ENCODE assay signal across 1 cellular context in genomic region chr9:94623253-94623652, GRCh38.
TF ChIP-seq lines count a peak whose summit lies in the region.

No MANE protein-coding gene starts in this region.

TF ChIP-seq in HepG2, 621 proteins besides CTCF, POLR2A, EP300 and RAD21 (continued from another document):
- TF ChIP-seq, protein P1, sequence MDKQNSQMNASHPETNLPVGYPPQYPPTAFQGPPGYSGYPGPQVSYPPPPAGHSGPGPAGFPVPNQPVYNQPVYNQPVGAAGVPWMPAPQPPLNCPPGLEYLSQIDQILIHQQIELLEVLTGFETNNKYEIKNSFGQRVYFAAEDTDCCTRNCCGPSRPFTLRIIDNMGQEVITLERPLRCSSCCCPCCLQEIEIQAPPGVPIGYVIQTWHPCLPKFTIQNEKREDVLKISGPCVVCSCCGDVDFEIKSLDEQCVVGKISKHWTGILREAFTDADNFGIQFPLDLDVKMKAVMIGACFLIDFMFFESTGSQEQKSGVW (CRISPR knock-in tag; IDR thresholded peaks at IDR 0.05; ENCODE audit: borderline replicate concordance) = no peak
- no peak for TF ChIP-seq ZBTB20 (CRISPR knock-in tag; IDR thresholded peaks at IDR 0.05; ENCODE audit: borderline replicate concordance, low read depth)
- TF ChIP-seq GMEB2 (CRISPR knock-in tag; IDR thresholded peaks at IDR 0.05; ENCODE audit: low read depth) = no peak
- no peak for TF ChIP-seq SKI (IDR thresholded peaks at IDR 0.05; ENCODE audit: partially characterized antibody)
- no peak for TF ChIP-seq SOX13 (IDR thresholded peaks at IDR 0.05)
- TF ChIP-seq SOX13 (CRISPR knock-in tag; conservative IDR thresholded peaks at IDR 0.05 in 1 of 2, IDR thresholded peaks at IDR 0.05 in 1 of 2) = no peak
- no peak for TF ChIP-seq CEBPB (IDR thresholded peaks at IDR 0.05; ENCODE audit: borderline replicate concordance, low read depth, low read length)
- TF ChIP-seq, protein P2, sequence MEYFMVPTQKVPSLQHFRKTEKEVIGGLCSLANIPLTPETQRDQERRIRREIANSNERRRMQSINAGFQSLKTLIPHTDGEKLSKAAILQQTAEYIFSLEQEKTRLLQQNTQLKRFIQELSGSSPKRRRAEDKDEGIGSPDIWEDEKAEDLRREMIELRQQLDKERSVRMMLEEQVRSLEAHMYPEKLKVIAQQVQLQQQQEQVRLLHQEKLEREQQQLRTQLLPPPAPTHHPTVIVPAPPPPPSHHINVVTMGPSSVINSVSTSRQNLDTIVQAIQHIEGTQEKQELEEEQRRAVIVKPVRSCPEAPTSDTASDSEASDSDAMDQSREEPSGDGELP (IDR thresholded peaks at IDR 0.05; ENCODE audit: borderline replicate concordance, low read depth) = no peak
- 0 out of 2 replicates have a peak, but pooled peaks have one; percentile 16 for TF ChIP-seq ZBTB7A (CRISPR knock-in tag; IDR thresholded peaks at IDR 0.05)
- no peak for TF ChIP-seq CHD2 (IDR thresholded peaks at IDR 0.05; ENCODE audit: low read depth, low read length)
- TF ChIP-seq ZNF44 (CRISPR knock-in tag; IDR thresholded peaks at IDR 0.05) = 0 out of 2 replicates have a peak, but pooled peaks have one; percentile 44
- no peak for TF ChIP-seq AFF4 (CRISPR knock-in tag; IDR thresholded peaks at IDR 0.05)
- no peak for TF ChIP-seq JDP2 (CRISPR knock-in tag; IDR thresholded peaks at IDR 0.05; ENCODE audit: borderline replicate concordance)
- TF ChIP-seq ZNF530 (CRISPR knock-in tag; IDR thresholded peaks at IDR 0.05; ENCODE audit: low read depth) = no peak
- no peak for TF ChIP-seq ASH2L (IDR thresholded peaks at IDR 0.05; ENCODE audit: insufficient read length, low read depth, low read length)
- no peak for TF ChIP-seq CENPX (CRISPR knock-in tag; IDR thresholded peaks at IDR 0.05)
- no peak for TF ChIP-seq PRMT3 (CRISPR knock-in tag; IDR thresholded peaks at IDR 0.05; ENCODE audit: borderline replicate concordance, low read depth)
- no peak for TF ChIP-seq DNMT1 (CRISPR knock-in tag; IDR thresholded peaks at IDR 0.05)
- no peak for TF ChIP-seq RARG (CRISPR knock-in tag; IDR thresholded peaks at IDR 0.05; ENCODE audit: low read depth)
- TF ChIP-seq ZNF775 (CRISPR knock-in tag; IDR thresholded peaks at IDR 0.05; ENCODE audit: borderline replicate concordance) = no peak
- TF ChIP-seq DNMT3B (CRISPR knock-in tag; conservative IDR thresholded peaks at IDR 0.05) = no peak
- TF ChIP-seq GATAD2A (CRISPR knock-in tag; IDR thresholded peaks at IDR 0.05) = peak; percentile 63
- no peak for TF ChIP-seq HMGA1 (CRISPR knock-in tag; conservative IDR thresholded peaks at IDR 0.05)
- TF ChIP-seq ZBTB46 (CRISPR knock-in tag; IDR thresholded peaks at IDR 0.05; ENCODE audit: borderline replicate concordance) = no peak
- TF ChIP-seq ZBTB38 (CRISPR knock-in tag; IDR thresholded peaks at IDR 0.05) = no peak
- TF ChIP-seq KLF12 (CRISPR knock-in tag; IDR thresholded peaks at IDR 0.05; ENCODE audit: borderline replicate concordance) = no peak
- TF ChIP-seq ZNF430 (CRISPR knock-in tag; IDR thresholded peaks at IDR 0.05) = no peak
- TF ChIP-seq ZNF614 (CRISPR knock-in tag; IDR thresholded peaks at IDR 0.05; ENCODE audit: borderline replicate concordance) = no peak
- TF ChIP-seq TRIM24 (CRISPR knock-in tag; IDR thresholded peaks at IDR 0.05) = no peak
- TF ChIP-seq ZNF256 (CRISPR knock-in tag; conservative IDR thresholded peaks at IDR 0.05) = no peak
- TF ChIP-seq MXI1 (IDR thresholded peaks at IDR 0.05; ENCODE audit: borderline replicate concordance, low read depth, low read length) = peak; percentile 32; the same call in 1 of the 3 replicates
- TF ChIP-seq CCDC6 (CRISPR knock-in tag; IDR thresholded peaks at IDR 0.05) = no peak
- no peak for TF ChIP-seq TMF1 (CRISPR knock-in tag; IDR thresholded peaks at IDR 0.05; ENCODE audit: low read depth)
- TF ChIP-seq ZMYM2 (CRISPR knock-in tag; IDR thresholded peaks at IDR 0.05) = no peak
- TF ChIP-seq IRF1 (CRISPR knock-in tag; IDR thresholded peaks at IDR 0.05; ENCODE audit: low read depth) = no peak
- peak; percentile 12; the same call in 1 of the 2 replicates for TF ChIP-seq RARA (CRISPR knock-in tag; IDR thresholded peaks at IDR 0.05)
- TF ChIP-seq, protein P3, sequence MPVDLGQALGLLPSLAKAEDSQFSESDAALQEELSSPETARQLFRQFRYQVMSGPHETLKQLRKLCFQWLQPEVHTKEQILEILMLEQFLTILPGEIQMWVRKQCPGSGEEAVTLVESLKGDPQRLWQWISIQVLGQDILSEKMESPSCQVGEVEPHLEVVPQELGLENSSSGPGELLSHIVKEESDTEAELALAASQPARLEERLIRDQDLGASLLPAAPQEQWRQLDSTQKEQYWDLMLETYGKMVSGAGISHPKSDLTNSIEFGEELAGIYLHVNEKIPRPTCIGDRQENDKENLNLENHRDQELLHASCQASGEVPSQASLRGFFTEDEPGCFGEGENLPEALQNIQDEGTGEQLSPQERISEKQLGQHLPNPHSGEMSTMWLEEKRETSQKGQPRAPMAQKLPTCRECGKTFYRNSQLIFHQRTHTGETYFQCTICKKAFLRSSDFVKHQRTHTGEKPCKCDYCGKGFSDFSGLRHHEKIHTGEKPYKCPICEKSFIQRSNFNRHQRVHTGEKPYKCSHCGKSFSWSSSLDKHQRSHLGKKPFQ (CRISPR knock-in tag; IDR thresholded peaks at IDR 0.05; ENCODE audit: insufficient replicate concordance) = no peak
- TF ChIP-seq ATF7 (IDR thresholded peaks at IDR 0.05) = no peak
- TF ChIP-seq ATF7 (CRISPR knock-in tag; IDR thresholded peaks at IDR 0.05) = no peak
- TF ChIP-seq ZFP37 (CRISPR knock-in tag; IDR thresholded peaks at IDR 0.05; ENCODE audit: borderline replicate concordance) = no peak
- TF ChIP-seq ZNF292 (CRISPR knock-in tag; IDR thresholded peaks at IDR 0.05; ENCODE audit: borderline replicate concordance, low read depth) = peak; percentile 58; the same call in 1 of the 2 replicates
- no peak for TF ChIP-seq ZNF549 (CRISPR knock-in tag; IDR thresholded peaks at IDR 0.05)
- no peak for TF ChIP-seq ZSCAN21 (CRISPR knock-in tag; IDR thresholded peaks at IDR 0.05; ENCODE audit: borderline replicate concordance)
- TF ChIP-seq ZC3H4 (CRISPR knock-in tag; IDR thresholded peaks at IDR 0.05; ENCODE audit: borderline replicate concordance) = no peak
- TF ChIP-seq, protein P4, sequence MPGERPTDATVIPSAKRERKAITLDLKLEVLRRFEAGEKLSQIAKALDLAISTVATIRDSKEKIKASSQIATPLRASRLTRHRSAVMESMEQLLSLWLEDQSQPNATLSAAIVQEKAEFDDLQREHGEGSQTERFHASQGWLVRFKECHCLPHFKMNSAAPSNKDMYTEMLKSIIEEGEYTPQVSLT (CRISPR knock-in tag; IDR thresholded peaks at IDR 0.05; ENCODE audit: borderline replicate concordance, low read depth) = no peak
- TF ChIP-seq, protein P5, sequence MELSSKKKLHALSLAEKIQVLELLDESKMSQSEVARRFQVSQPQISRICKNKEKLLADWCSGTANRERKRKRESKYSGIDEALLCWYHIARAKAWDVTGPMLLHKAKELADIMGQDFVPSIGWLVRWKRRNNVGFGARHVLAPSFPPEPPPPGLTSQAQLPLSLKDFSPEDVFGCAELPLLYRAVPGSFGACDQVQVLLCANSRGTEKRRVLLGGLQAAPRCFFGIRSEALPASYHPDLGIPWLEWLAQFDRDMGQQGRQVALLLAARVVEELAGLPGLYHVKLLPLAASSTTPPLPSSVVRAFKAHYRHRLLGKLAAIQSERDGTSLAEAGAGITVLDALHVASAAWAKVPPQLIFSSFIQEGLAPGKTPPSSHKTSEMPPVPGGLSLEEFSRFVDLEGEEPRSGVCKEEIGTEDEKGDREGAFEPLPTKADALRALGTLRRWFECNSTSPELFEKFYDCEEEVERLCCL (CRISPR knock-in tag; IDR thresholded peaks at IDR 0.05; ENCODE audit: borderline replicate concordance) = no peak
- TF ChIP-seq ZNF598 (CRISPR knock-in tag; IDR thresholded peaks at IDR 0.05; ENCODE audit: borderline replicate concordance) = no peak
- TF ChIP-seq CSRNP1 (CRISPR knock-in tag; IDR thresholded peaks at IDR 0.05) = no peak
- no peak for TF ChIP-seq RFX1 (IDR thresholded peaks at IDR 0.05)
- TF ChIP-seq TBX3 (IDR thresholded peaks at IDR 0.05; ENCODE audit: borderline replicate concordance) = no peak
- no peak for TF ChIP-seq HOXA9 (CRISPR knock-in tag; IDR thresholded peaks at IDR 0.05; ENCODE audit: borderline replicate concordance)
- TF ChIP-seq SIN3B (IDR thresholded peaks at IDR 0.05; ENCODE audit: low read length) = no peak
- TF ChIP-seq ZBTB7B (CRISPR knock-in tag; IDR thresholded peaks at IDR 0.05) = no peak
